Comparison of ENCODE assay signal across 12 cellular contexts in genomic region chr19:3443840-3444694, GRCh38. TPM values are rescaled to one million over a fixed set of nuclear protein-coding genes. Genes with fewer than 3 reads are reported as not detected.
DNase-seq lines count a peak whose midpoint lies in the region; ATAC-seq lines count a peak whose summit lies in the region.
"Had no signal": no experiment of that assay in that cellular context is flagged by ENCODE, and none has a peak within 500 bp of the region (broad histone marks: within the 10 kb centered on the region; RNA-seq: fewer than 3 reads in every experiment).

No MANE protein-coding gene starts in this region.

- H3K27ac Mint-ChIP-seq in stimulated activated effector memory CD8-positive, alpha-beta T cell treated with anti-CD3 and anti-CD28 coated beads, Interleukin-12 subunit alpha, Interleukin-12 subunit beta, amount 100 ng/mL, for 72 hours, result peak overlapping the region; percentile 50
- H3K27ac Mint-ChIP-seq in activated CD4-positive, alpha-beta memory T cell treated with anti-CD3 and anti-CD28 coated beads, Interleukin-2, amount 10 ng/mL, durations not matched to agents 7 days and 5 days, result no peak overlapping the region

- H3K9ac ChIP-seq in HUES64 (ENCODE audit: low read depth, low read length), result peak overlapping the region; percentile 13; the same call in 1 of the 2 replicates

- CTCF ChIA-PET in activated CD4-positive, alpha-beta memory T cell treated with anti-CD3 and anti-CD28 coated beads, Interleukin-2, amount 10 ng/mL, durations not matched to agents 7 days and 5 days (lab: Charles Lee), result interaction anchor here (1.5 kb wide), 1 partner anchor 11 kb away, joined by 4 read pairs; no protein-coding TSS in a partner anchor

- 20% methylated on average over 33 of the region's 33 CpGs for WGBS in HUES64

- peaks cover 17% of the 10 kb centered on the region for H3K36me3 Mint-ChIP-seq in stimulated activated effector memory CD8-positive, alpha-beta T cell treated with anti-CD3 and anti-CD28 coated beads, Interleukin-12 subunit alpha, Interleukin-12 subunit beta, amount 100 ng/mL, for 72 hours
- H3K36me3 Mint-ChIP-seq in activated CD4-positive, alpha-beta memory T cell treated with anti-CD3 and anti-CD28 coated beads, Interleukin-2, amount 10 ng/mL, durations not matched to agents 7 days and 5 days (ENCODE audit: low read depth), result no peaks in the 10 kb centered on the region

- H3K4me1 Mint-ChIP-seq in stimulated activated effector memory CD8-positive, alpha-beta T cell treated with anti-CD3 and anti-CD28 coated beads, Interleukin-12 subunit alpha, Interleukin-12 subunit beta, amount 100 ng/mL, for 72 hours, result no peaks in the 10 kb centered on the region
- peaks cover 3% of the 10 kb centered on the region for H3K4me1 Mint-ChIP-seq in activated CD4-positive, alpha-beta memory T cell treated with anti-CD3 and anti-CD28 coated beads, Interleukin-2, amount 10 ng/mL, durations not matched to agents 7 days and 5 days

- no peaks in the 10 kb centered on the region for H3K36me3 ChIP-seq in HUES64 (ENCODE audit: insufficient read depth, low read length)

- H3K4me3 ChIP-seq in HUES64 (ENCODE audit: low read length), result peak overlapping the region; percentile 12

- ATAC-seq in stimulated activated effector memory CD8-positive, alpha-beta T cell treated with anti-CD3 and anti-CD28 coated beads, Interleukin-12 subunit alpha, Interleukin-12 subunit beta, amount 100 ng/mL, for 72 hours, result no peak
- ATAC-seq: left colon had no signal

- POLR2A ChIA-PET in activated CD4-positive, alpha-beta memory T cell treated with anti-CD3 and anti-CD28 coated beads, Interleukin-2, amount 10 ng/mL, durations not matched to agents 7 days and 5 days (lab: Charles Lee), result no interaction called here

- peaks cover 12% of the 10 kb centered on the region for H3K4me1 ChIP-seq in HUES64 (ENCODE audit: insufficient read depth, low read length)

- no peaks in the 10 kb centered on the region for H3K9me3 ChIP-seq in HUES64 (ENCODE audit: insufficient read depth, low read depth, low read length)

- H3K4me3 Mint-ChIP-seq in stimulated activated effector memory CD8-positive, alpha-beta T cell treated with anti-CD3 and anti-CD28 coated beads, Interleukin-12 subunit alpha, Interleukin-12 subunit beta, amount 100 ng/mL, for 72 hours, result no peak overlapping the region
- H3K4me3 Mint-ChIP-seq in activated CD4-positive, alpha-beta memory T cell treated with anti-CD3 and anti-CD28 coated beads, Interleukin-2, amount 10 ng/mL, durations not matched to agents 7 days and 5 days, result no peak overlapping the region

- H3K27me3 ChIP-seq in HUES64 (ENCODE audit: insufficient read depth, low read length), result no peaks in the 10 kb centered on the region

- peak overlapping the region; percentile 45; the same call in 1 of the 2 replicates for H3K27ac ChIP-seq in HUES64 (ENCODE audit: low read depth, low read length)

- H3K27me3 Mint-ChIP-seq in activated CD4-positive, alpha-beta memory T cell treated with anti-CD3 and anti-CD28 coated beads, Interleukin-2, amount 10 ng/mL, durations not matched to agents 7 days and 5 days, result no peaks in the 10 kb centered on the region

- DNase-seq in dermis blood vessel endothelial cell (peak; percentile 82), iris pigment epithelial cell (ENCODE audit: low read depth) (peak; percentile 67), SW480 (ENCODE audit: low spot score) (no peak), SW 1271 (lab: John Stamatoyannopoulos, UW) (no peak)
- DNase-seq in stimulated activated effector memory CD8-positive, alpha-beta T cell treated with anti-CD3 and anti-CD28 coated beads, Interleukin-12 subunit alpha, Interleukin-12 subunit beta, amount 100 ng/mL, for 72 hours (ENCODE audit: low spot score in 2 of 2), result no peak
- no peak for DNase-seq in activated CD4-positive, alpha-beta T cell treated with anti-CD3 and anti-CD28 coated beads, Interleukin-2, amount 50 U/mL, for 48 hours
- no peak for DNase-seq in activated CD4-positive, alpha-beta memory T cell treated with anti-CD3 and anti-CD28 coated beads, Interleukin-2, amount 10 ng/mL, durations not matched to agents 7 days and 5 days
- DNase-seq: activated CD4-positive, CD25-positive, alpha-beta regulatory T cell; EL; left colon; NCI-H446 had no signal

- no peaks in the 10 kb centered on the region for H3K9me3 Mint-ChIP-seq in stimulated activated effector memory CD8-positive, alpha-beta T cell treated with anti-CD3 and anti-CD28 coated beads, Interleukin-12 subunit alpha, Interleukin-12 subunit beta, amount 100 ng/mL, for 72 hours
- H3K9me3 Mint-ChIP-seq in activated CD4-positive, alpha-beta memory T cell treated with anti-CD3 and anti-CD28 coated beads, Interleukin-2, amount 10 ng/mL, durations not matched to agents 7 days and 5 days, result no peaks in the 10 kb centered on the region

RNA-seq across cellular contexts. Expression of gene SMIM24, which starts 36.3 kb away (rescaled TPM):
- polyA plus RNA-seq in HUES64 (2013, experiment 1 of 2), result 1.1 TPM
- polyA plus RNA-seq in HUES64 (2013, experiment 2 of 2), result 4.8 TPM
- not detected in 2 replicates for total RNA-seq in dermis blood vessel endothelial cell
- not detected for total RNA-seq in activated CD4-positive, alpha-beta memory T cell treated with anti-CD3 and anti-CD28 coated beads, Interleukin-2, amount 10 ng/mL, durations not matched to agents 7 days and 5 days

RNA-seq across cellular contexts. Expression of gene SMIM44, which starts 39.2 kb away (rescaled TPM):
- not detected for polyA plus RNA-seq in HUES64 (2013, experiment 1 of 2)
- polyA plus RNA-seq in HUES64 (2013, experiment 2 of 2), result not detected
- total RNA-seq in dermis blood vessel endothelial cell, result not detected in 2 replicates
- not detected for total RNA-seq in activated CD4-positive, alpha-beta memory T cell treated with anti-CD3 and anti-CD28 coated beads, Interleukin-2, amount 10 ng/mL, durations not matched to agents 7 days and 5 days

RNA-seq across cellular contexts. Expression of gene DOHH, which starts 56.4 kb away (rescaled TPM):
- polyA plus RNA-seq in HUES64 (2013, experiment 1 of 2), result 14.1 TPM
- polyA plus RNA-seq in HUES64 (2013, experiment 2 of 2), result 11.2 TPM
- total RNA-seq in dermis blood vessel endothelial cell, result 13.1 and 16.8 TPM in 2 replicates
- total RNA-seq in activated CD4-positive, alpha-beta memory T cell treated with anti-CD3 and anti-CD28 coated beads, Interleukin-2, amount 10 ng/mL, durations not matched to agents 7 days and 5 days, result 10 to 100 TPM; 11.1 to 11.8 TPM

Comparison
In these comparisons a context has a peak if more than half of its experiments do, and no peak if none do; other contexts are left out.
1. DNase-seq: peak in dermis blood vessel endothelial cell (single experiment) and iris pigment epithelial cell (single experiment); none in stimulated activated effector memory CD8-positive, alpha-beta T cell treated with anti-CD3 and anti-CD28 coated beads, Interleukin-12 subunit alpha, Interleukin-12 subunit beta, amount 100 ng/mL, for 72 hours (0 of 2), activated CD4-positive, alpha-beta T cell treated with anti-CD3 and anti-CD28 coated beads, Interleukin-2, amount 50 U/mL, for 48 hours (0 of 2), SW480 (single experiment), SW 1271 (0 of 2) and activated CD4-positive, alpha-beta memory T cell treated with anti-CD3 and anti-CD28 coated beads, Interleukin-2, amount 10 ng/mL, durations not matched to agents 7 days and 5 days (single experiment).